In genomic region chr15:45198337-45199135, GRCh38 we compare ENCODE assay signal across 1 cellular context.
A peak's percentile ranks its signal among the peaks of the same experiment; 100 is the strongest.
TF ChIP-seq lines count a peak whose summit lies in the region.

No MANE protein-coding gene starts in this region.

TF ChIP-seq in K562, 482 proteins besides CTCF, POLR2A, EP300 and RAD21 (continued from another document and continues in another):
- TF ChIP-seq CHD7 (IDR thresholded peaks at IDR 0.05; ENCODE audit: low read depth, low read length) (no peak), PPARD (CRISPR knock-in tag; IDR thresholded peaks at IDR 0.05) (no peak), ZNF511 (CRISPR knock-in tag; IDR thresholded peaks at IDR 0.05) (no peak), ZNF311 (CRISPR knock-in tag; IDR thresholded peaks at IDR 0.05) (no peak), TFAM (CRISPR knock-in tag; conservative IDR thresholded peaks at IDR 0.05) (no peak), JUNB (CRISPR knock-in tag; conservative IDR thresholded peaks at IDR 0.05) (no peak), CREB3 (tag; conservative IDR thresholded peaks at IDR 0.05; ENCODE audit: low read depth) (no peak), PHF8 (IDR thresholded peaks at IDR 0.05; ENCODE audit: borderline replicate concordance, low read length) (peak; percentile 73; the same call in 1 of the 2 replicates), ZSCAN32 (CRISPR knock-in tag; IDR thresholded peaks at IDR 0.05) (no peak), SMARCB1 (IDR thresholded peaks at IDR 0.05; ENCODE audit: insufficient read length, low read depth) (no peak), HCFC1 (IDR thresholded peaks at IDR 0.05; ENCODE audit: low read depth, low read length) (no peak; the same call in 1 of the 2 replicates), ZNF609 (CRISPR knock-in tag; IDR thresholded peaks at IDR 0.05; ENCODE audit: borderline replicate concordance) (peak; percentile 71; the same call in 1 of the 2 replicates), ZFP1 (CRISPR knock-in tag; IDR thresholded peaks at IDR 0.05) (no peak), BDP1 (IDR thresholded peaks at IDR 0.05; ENCODE audit: insufficient read depth, insufficient read length) (peak; percentile 94), KLF1 (tag; IDR thresholded peaks at IDR 0.05) (no peak), ZNF217 (CRISPR knock-in tag; IDR thresholded peaks at IDR 0.05) (no peak), ZNF586 (CRISPR knock-in tag; conservative IDR thresholded peaks at IDR 0.05) (no peak), SAP30 (IDR thresholded peaks at IDR 0.05; ENCODE audit: borderline replicate concordance, insufficient read depth, low read depth, low read length, poor library complexity, severe bottlenecking) (no peak), BCLAF1 (IDR thresholded peaks at IDR 0.05; ENCODE audit: borderline replicate concordance in 1 of 2, control insufficient read depth in 1 of 2, low read depth in 2 of 2, low read length in 1 of 2) (no peak), TGIF2 (CRISPR knock-in tag; IDR thresholded peaks at IDR 0.05) (no peak), ZBTB1 (CRISPR knock-in tag; IDR thresholded peaks at IDR 0.05; ENCODE audit: borderline replicate concordance, low read depth) (no peak), CHD4 (IDR thresholded peaks at IDR 0.05; ENCODE audit: insufficient read depth, insufficient replicate concordance, low read depth, low read length, poor library complexity, severe bottlenecking) (no peak), GTF2E2 (tag; IDR thresholded peaks at IDR 0.05) (0 out of 2 replicates have a peak, but pooled peaks have one; percentile 51), ZBTB34 (CRISPR knock-in tag; IDR thresholded peaks at IDR 0.05) (no peak), ZNF778 (CRISPR knock-in tag; IDR thresholded peaks at IDR 0.05) (no peak), TFAP4 (CRISPR knock-in tag; IDR thresholded peaks at IDR 0.05; ENCODE audit: borderline replicate concordance) (peak; percentile 76), EWSR1 (IDR thresholded peaks at IDR 0.05; ENCODE audit: borderline replicate concordance, low read depth, partially characterized antibody) (no peak), BCOR (IDR thresholded peaks at IDR 0.05) (peak; percentile 31), SMAD4 (CRISPR knock-in tag; conservative IDR thresholded peaks at IDR 0.05) (peak; percentile 77), SMAD2 (IDR thresholded peaks at IDR 0.05; ENCODE audit: low read depth, low read length) (no peak), HMGN3 (IDR thresholded peaks at IDR 0.05; ENCODE audit: borderline replicate concordance, extremely low read depth, insufficient read length, low read depth, low read length) (no peak), ZNF785 (CRISPR knock-in tag; IDR thresholded peaks at IDR 0.05) (no peak), MXI1 (IDR thresholded peaks at IDR 0.05; ENCODE audit: low read depth, low read length) (0 out of 2 replicates have a peak, but pooled peaks have one; percentile 50), PKNOX1 (IDR thresholded peaks at IDR 0.05) (no peak)
